23 cellular contexts compared by ENCODE assay signal in the genomic region with DNA sequence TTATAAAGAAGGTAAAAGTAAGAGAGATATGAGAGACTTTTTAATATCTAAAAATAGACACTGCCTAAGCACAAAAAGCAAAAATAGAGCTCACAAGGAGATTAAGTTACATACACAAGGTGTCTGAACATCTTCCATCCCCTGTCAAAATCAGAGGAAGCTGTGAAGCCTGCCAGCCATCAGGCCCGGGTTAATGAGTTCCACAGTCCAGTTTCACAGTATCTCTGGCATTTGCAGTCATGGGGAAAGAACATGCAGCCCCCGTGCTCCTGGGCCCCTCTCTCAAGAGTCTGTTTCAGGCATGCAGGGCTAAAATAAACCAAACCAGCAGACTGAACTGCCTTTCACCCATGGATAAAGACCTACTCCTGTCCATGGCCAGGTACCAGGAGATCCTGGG.
DNase-seq lines count a peak whose midpoint lies in the region; ATAC-seq, FAIRE-seq and TF ChIP-seq lines count a peak whose summit lies in the region.
"Had no signal": no experiment of that assay in that cellular context is flagged by ENCODE, and none has a peak within 500 bp of the region (broad histone marks: within the 10 kb centered on the region; RNA-seq: fewer than 3 reads in every experiment).

No MANE protein-coding gene starts in this region.

- peaks cover 49% of the 10 kb centered on the region for H3F3A ChIP-seq in DOHH2 (ENCODE audit: control insufficient read depth, insufficient read depth)

- peak; percentile 92 for DNase-seq in left kidney (ENCODE audit: low read depth, low spot score)
- DNase-seq in body of pancreas, result no peak
- DNase-seq in activated gamma-delta T cell (lab: John Stamatoyannopoulos, UW), result no peak
- no peak for DNase-seq in HTR-8/SVneo (ENCODE audit: insufficient read length, low spot score)
- DNase-seq: activated CD4-positive, alpha-beta T cell treated with anti-CD3 and anti-CD28 coated beads for 1 hour; activated CD8-positive, alpha-beta memory T cell treated with anti-CD3 and anti-CD28 coated beads, Interleukin-2, amount 50 U/mL, for 4 hours; activated naive CD4-positive, alpha-beta T cell treated with anti-CD3 and anti-CD28 coated beads, Interleukin-2, amount 10 ng/mL, durations not matched to agents 7 days and 5 days; COR-L47; GDM1; H7; mesendoderm; MG63; NCI-H187; NCI-H774; transverse colon had no signal

- no peak for FAIRE-seq in HTR-8/SVneo (lab: Jason Lieb, UNC)

- H3K9me3 ChIP-seq in DOHH2 (ENCODE audit: control insufficient read depth, insufficient read depth, low read length) (peaks cover 6% of the 10 kb centered on the region; the same call in 1 of the 2 replicates), body of pancreas (no peaks in the 10 kb centered on the region)
- H3K9me3 ChIP-seq: MG63, neutrophil, transverse colon had no signal

- intact Hi-C loops in body of pancreas (cut with DNase I), result no loop called here

- 42 to 45% methylated on average over 2 of the region's 2 CpGs for WGBS in body of pancreas, 2 donors

- ATAC-seq in GM21619 (IDR thresholded peaks at IDR 0.05; ENCODE audit: unreplicated experiment), result peak; percentile 56
- ATAC-seq in SK-N-SH treated with all-trans-retinoic acid at 6 μM for 48 hours, result peak; percentile 16; the same call in 1 of the 3 replicates
- no peak for ATAC-seq in body of pancreas
- ATAC-seq in GM21367 (IDR thresholded peaks at IDR 0.05; ENCODE audit: unreplicated experiment), result no peak
- ATAC-seq: stimulated activated effector memory CD8-positive, alpha-beta T cell treated with anti-CD3 and anti-CD28 coated beads, Interleukin-12 subunit alpha, Interleukin-12 subunit beta, amount 100 ng/mL, for 72 hours had no signal

- H3K27ac ChIP-seq in DOHH2 (ENCODE audit: low read depth, low read length) (peak overlapping the region; percentile 97), body of pancreas (no peak overlapping the region)
- H3K27ac ChIP-seq: breast epithelium, neutrophil, skin epidermis, transverse colon had no signal

- H3K4me3 ChIP-seq in DOHH2 (ENCODE audit: low read length), result peak overlapping the region; percentile 66
- no peak overlapping the region for H3K4me3 ChIP-seq in body of pancreas
- H3K4me3 ChIP-seq: breast epithelium, MG63, skin epidermis, transverse colon had no signal

- no peak for TF ChIP-seq POLR2A in body of pancreas (IDR thresholded peaks at IDR 0.05)

- H3K36me3 ChIP-seq in DOHH2 (ENCODE audit: control insufficient read depth, low read length) (peaks cover 27% of the 10 kb centered on the region), body of pancreas (replicated peaks in 1 of 2; ENCODE audit: insufficient read depth in 1 of 2, low read depth in 2 of 2) (no peaks in the 10 kb centered on the region)
- H3K36me3 ChIP-seq: breast epithelium, MG63, neutrophil, transverse colon had no signal

- peaks cover 100% of the 10 kb centered on the region for H3K79me2 ChIP-seq in DOHH2 (ENCODE audit: control insufficient read depth, low read length)

- peaks cover 100% of the 10 kb centered on the region for H3K4me1 ChIP-seq in DOHH2 (ENCODE audit: control insufficient read depth, low read length)
- peaks cover 13% of the 10 kb centered on the region for H3K4me1 ChIP-seq in body of pancreas
- H3K4me1 ChIP-seq: breast epithelium, transverse colon had no signal

- no peaks in the 10 kb centered on the region for H3K9me2 ChIP-seq in DOHH2 (replicated peaks; ENCODE audit: control insufficient read depth, low read length)

- no peaks in the 10 kb centered on the region for H4K20me1 ChIP-seq in DOHH2 (ENCODE audit: control insufficient read depth, insufficient read depth, low read depth, low read length)

- peak overlapping the region; percentile 81 for H3K4me2 ChIP-seq in DOHH2 (ENCODE audit: low read length)

- TF ChIP-seq CTCF in DOHH2 (IDR thresholded peaks at IDR 0.05; ENCODE audit: low read depth, low read length, poor library complexity, severe bottlenecking) (no peak), body of pancreas (IDR thresholded peaks at IDR 0.05) (no peak)

- no peaks in the 10 kb centered on the region for H3K27me3 ChIP-seq in DOHH2 (ENCODE audit: control insufficient read depth, low read length)
- no peaks in the 10 kb centered on the region for H3K27me3 ChIP-seq in body of pancreas
- H3K27me3 ChIP-seq: breast epithelium, MG63, neutrophil, transverse colon had no signal

TF ChIP-seq in SK-N-SH treated with all-trans-retinoic acid at 6 μM for 48 hours, 23 proteins besides CTCF, POLR2A, EP300 and RAD21:
- TF ChIP-seq ISL1 (CRISPR knock-in tag; IDR thresholded peaks at IDR 0.05) (no peak), BACH2 (CRISPR knock-in tag; IDR thresholded peaks at IDR 0.05; ENCODE audit: borderline replicate concordance) (no peak), ZNF8 (CRISPR knock-in tag; IDR thresholded peaks at IDR 0.05) (no peak), ZFP30 (CRISPR knock-in tag; IDR thresholded peaks at IDR 0.05) (no peak), ZC3H10 (CRISPR knock-in tag; IDR thresholded peaks at IDR 0.05) (no peak), OSR1 (CRISPR knock-in tag; IDR thresholded peaks at IDR 0.05) (no peak), SNAI2 (CRISPR knock-in tag; IDR thresholded peaks at IDR 0.05) (no peak), ARNTL (CRISPR knock-in tag; IDR thresholded peaks at IDR 0.05; ENCODE audit: borderline replicate concordance, low read depth) (no peak), ZFP3 (CRISPR knock-in tag; IDR thresholded peaks at IDR 0.05) (no peak), ESRRG (CRISPR knock-in tag; IDR thresholded peaks at IDR 0.05) (no peak), TCF4 (CRISPR knock-in tag; IDR thresholded peaks at IDR 0.05; ENCODE audit: borderline replicate concordance) (no peak), ZNF565 (CRISPR knock-in tag; conservative IDR thresholded peaks at IDR 0.05; ENCODE audit: low read depth) (no peak)
- TF ChIP-seq, protein P1, sequence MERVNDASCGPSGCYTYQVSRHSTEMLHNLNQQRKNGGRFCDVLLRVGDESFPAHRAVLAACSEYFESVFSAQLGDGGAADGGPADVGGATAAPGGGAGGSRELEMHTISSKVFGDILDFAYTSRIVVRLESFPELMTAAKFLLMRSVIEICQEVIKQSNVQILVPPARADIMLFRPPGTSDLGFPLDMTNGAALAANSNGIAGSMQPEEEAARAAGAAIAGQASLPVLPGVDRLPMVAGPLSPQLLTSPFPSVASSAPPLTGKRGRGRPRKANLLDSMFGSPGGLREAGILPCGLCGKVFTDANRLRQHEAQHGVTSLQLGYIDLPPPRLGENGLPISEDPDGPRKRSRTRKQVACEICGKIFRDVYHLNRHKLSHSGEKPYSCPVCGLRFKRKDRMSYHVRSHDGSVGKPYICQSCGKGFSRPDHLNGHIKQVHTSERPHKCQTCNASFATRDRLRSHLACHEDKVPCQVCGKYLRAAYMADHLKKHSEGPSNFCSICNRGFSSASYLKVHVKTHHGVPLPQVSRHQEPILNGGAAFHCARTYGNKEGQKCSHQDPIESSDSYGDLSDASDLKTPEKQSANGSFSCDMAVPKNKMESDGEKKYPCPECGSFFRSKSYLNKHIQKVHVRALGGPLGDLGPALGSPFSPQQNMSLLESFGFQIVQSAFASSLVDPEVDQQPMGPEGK (CRISPR knock-in tag; IDR thresholded peaks at IDR 0.05; ENCODE audit: borderline replicate concordance), result no peak
- TF ChIP-seq, protein P2, sequence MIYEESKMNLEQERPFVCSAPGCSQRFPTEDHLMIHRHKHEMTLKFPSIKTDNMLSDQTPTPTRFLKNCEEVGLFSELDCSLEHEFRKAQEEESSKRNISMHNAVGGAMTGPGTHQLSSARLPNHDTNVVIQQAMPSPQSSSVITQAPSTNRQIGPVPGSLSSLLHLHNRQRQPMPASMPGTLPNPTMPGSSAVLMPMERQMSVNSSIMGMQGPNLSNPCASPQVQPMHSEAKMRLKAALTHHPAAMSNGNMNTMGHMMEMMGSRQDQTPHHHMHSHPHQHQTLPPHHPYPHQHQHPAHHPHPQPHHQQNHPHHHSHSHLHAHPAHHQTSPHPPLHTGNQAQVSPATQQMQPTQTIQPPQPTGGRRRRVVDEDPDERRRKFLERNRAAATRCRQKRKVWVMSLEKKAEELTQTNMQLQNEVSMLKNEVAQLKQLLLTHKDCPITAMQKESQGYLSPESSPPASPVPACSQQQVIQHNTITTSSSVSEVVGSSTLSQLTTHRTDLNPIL (CRISPR knock-in tag; IDR thresholded peaks at IDR 0.05; ENCODE audit: low read depth), result no peak

Comparison
In these comparisons a context has a peak if more than half of its experiments do, and no peak if none do; other contexts are left out.
1. ATAC-seq: peak in GM21619 (single experiment) and SK-N-SH treated with all-trans-retinoic acid at 6 μM for 48 hours (single experiment); none in body of pancreas (single experiment) and GM21367 (single experiment).